In genomic region chr12:13045816-13046215, GRCh38 we compare ENCODE assay signal across 1 cellular context.
TF ChIP-seq lines count a peak whose summit lies in the region.

No MANE protein-coding gene starts in this region.

TF ChIP-seq in H1, 55 proteins besides CTCF, POLR2A, EP300 and RAD21:
- TF ChIP-seq TBP (IDR thresholded peaks at IDR 0.05; ENCODE audit: low read depth, low read length): peak; percentile 54
- no peak for TF ChIP-seq RBBP5 (IDR thresholded peaks at IDR 0.05; ENCODE audit: borderline replicate concordance, low read depth, low read length)
